Comparison of ENCODE assay signal across 1 cellular context in genomic region chr4:170007113-170007512, GRCh38.
TF ChIP-seq lines count a peak whose summit lies in the region.

No MANE protein-coding gene starts in this region.

TF ChIP-seq in K562, 482 proteins besides CTCF, POLR2A, EP300 and RAD21 (continued from another document and continues in another):
- TF ChIP-seq HDAC6 (IDR thresholded peaks at IDR 0.05; ENCODE audit: low read depth, low read length) = no peak
- no peak for TF ChIP-seq HCFC1 (IDR thresholded peaks at IDR 0.05; ENCODE audit: low read depth, low read length)
- TF ChIP-seq HNRNPUL1 (IDR thresholded peaks at IDR 0.05; ENCODE audit: low read length) = no peak
- no peak for TF ChIP-seq CHD1 (IDR thresholded peaks at IDR 0.05; ENCODE audit: low read length)
- TF ChIP-seq ZNF398 (CRISPR knock-in tag; IDR thresholded peaks at IDR 0.05) = no peak
- no peak for TF ChIP-seq MLX (CRISPR knock-in tag; conservative IDR thresholded peaks at IDR 0.05)
- TF ChIP-seq MXD1 (CRISPR knock-in tag; IDR thresholded peaks at IDR 0.05; ENCODE audit: borderline replicate concordance, poor library complexity, severe bottlenecking) = no peak
- TF ChIP-seq RBFOX2 (IDR thresholded peaks at IDR 0.05; ENCODE audit: low read depth, low read length) = no peak
- no peak for TF ChIP-seq ELK3 (CRISPR knock-in tag; IDR thresholded peaks at IDR 0.05)
- TF ChIP-seq NR1H2 (CRISPR knock-in tag; IDR thresholded peaks at IDR 0.05) = no peak
- TF ChIP-seq MED1 (CRISPR knock-in tag; IDR thresholded peaks at IDR 0.05; ENCODE audit: borderline replicate concordance) = no peak
- no peak for TF ChIP-seq FOXK1 (CRISPR knock-in tag; IDR thresholded peaks at IDR 0.05; ENCODE audit: borderline replicate concordance)
- no peak for TF ChIP-seq ZNF280A (IDR thresholded peaks at IDR 0.05; ENCODE audit: low read depth, partially characterized antibody)
- TF ChIP-seq MAX (CRISPR knock-in tag; IDR thresholded peaks at IDR 0.05) = no peak
- TF ChIP-seq ZBTB11 (CRISPR knock-in tag; IDR thresholded peaks at IDR 0.05) = peak in 1 of 3 experiments; percentile 47; a peak in 1 of 6 replicates
- no peak; the same call in 1 of the 2 replicates for TF ChIP-seq KLF6 (CRISPR knock-in tag; IDR thresholded peaks at IDR 0.05; ENCODE audit: borderline replicate concordance)
- TF ChIP-seq RFX1 (IDR thresholded peaks at IDR 0.05) = no peak
- no peak for TF ChIP-seq CHCHD3 (CRISPR knock-in tag; IDR thresholded peaks at IDR 0.05)
- TF ChIP-seq CTCFL (IDR thresholded peaks at IDR 0.05; ENCODE audit: borderline replicate concordance, insufficient read depth, low read depth, low read length, poor library complexity, severe bottlenecking) = no peak
- no peak for TF ChIP-seq CREB5 (CRISPR knock-in tag; IDR thresholded peaks at IDR 0.05)
- no peak for TF ChIP-seq STAT5B (CRISPR knock-in tag; IDR thresholded peaks at IDR 0.05)
- TF ChIP-seq MYC (IDR thresholded peaks at IDR 0.05; ENCODE audit: low read depth, low read length) = peak; percentile 65
- TF ChIP-seq MYC (CRISPR knock-in tag; IDR thresholded peaks at IDR 0.05; ENCODE audit: borderline replicate concordance, low read depth) = no peak
- TF ChIP-seq ZNF133 (CRISPR knock-in tag; IDR thresholded peaks at IDR 0.05) = no peak
- TF ChIP-seq ZNF174 (CRISPR knock-in tag; IDR thresholded peaks at IDR 0.05) = no peak
- TF ChIP-seq ZNF707 (CRISPR knock-in tag; conservative IDR thresholded peaks at IDR 0.05) = no peak
- TF ChIP-seq ZC3H8 (IDR thresholded peaks at IDR 0.05) = no peak
- TF ChIP-seq TEAD1 (CRISPR knock-in tag; IDR thresholded peaks at IDR 0.05) = peak in 1 of 2 experiments; percentile 85; a peak in 2 of 4 replicates
- no peak for TF ChIP-seq RNF219 (CRISPR knock-in tag; IDR thresholded peaks at IDR 0.05)
- TF ChIP-seq CHD2 (IDR thresholded peaks at IDR 0.05; ENCODE audit: low read depth, low read length) = no peak
- peak; percentile 46 for TF ChIP-seq ZNF592 (IDR thresholded peaks at IDR 0.05)
- peak; percentile 83 for TF ChIP-seq CREM (IDR thresholded peaks at IDR 0.05; ENCODE audit: low read depth)
- TF ChIP-seq ZNF668 (CRISPR knock-in tag; IDR thresholded peaks at IDR 0.05) = no peak
- peak; percentile 95 for TF ChIP-seq HES1 (IDR thresholded peaks at IDR 0.05; ENCODE audit: low read depth)
- TF ChIP-seq TCF7 (IDR thresholded peaks at IDR 0.05; ENCODE audit: borderline replicate concordance) = peak; percentile 62; the same call in 1 of the 2 replicates
- TF ChIP-seq ELK1 (CRISPR knock-in tag; IDR thresholded peaks at IDR 0.05) = no peak
- no peak for TF ChIP-seq MCM7 (IDR thresholded peaks at IDR 0.05)
- peak in 1 of 2 experiments; percentile 74; a peak in 1 of 3 replicates for TF ChIP-seq CBX3 (IDR thresholded peaks at IDR 0.05; ENCODE audit: borderline replicate concordance in 1 of 2, low read length in 2 of 2)
